Comparison of ENCODE assay signal across 9 cellular contexts in the genomic region with DNA sequence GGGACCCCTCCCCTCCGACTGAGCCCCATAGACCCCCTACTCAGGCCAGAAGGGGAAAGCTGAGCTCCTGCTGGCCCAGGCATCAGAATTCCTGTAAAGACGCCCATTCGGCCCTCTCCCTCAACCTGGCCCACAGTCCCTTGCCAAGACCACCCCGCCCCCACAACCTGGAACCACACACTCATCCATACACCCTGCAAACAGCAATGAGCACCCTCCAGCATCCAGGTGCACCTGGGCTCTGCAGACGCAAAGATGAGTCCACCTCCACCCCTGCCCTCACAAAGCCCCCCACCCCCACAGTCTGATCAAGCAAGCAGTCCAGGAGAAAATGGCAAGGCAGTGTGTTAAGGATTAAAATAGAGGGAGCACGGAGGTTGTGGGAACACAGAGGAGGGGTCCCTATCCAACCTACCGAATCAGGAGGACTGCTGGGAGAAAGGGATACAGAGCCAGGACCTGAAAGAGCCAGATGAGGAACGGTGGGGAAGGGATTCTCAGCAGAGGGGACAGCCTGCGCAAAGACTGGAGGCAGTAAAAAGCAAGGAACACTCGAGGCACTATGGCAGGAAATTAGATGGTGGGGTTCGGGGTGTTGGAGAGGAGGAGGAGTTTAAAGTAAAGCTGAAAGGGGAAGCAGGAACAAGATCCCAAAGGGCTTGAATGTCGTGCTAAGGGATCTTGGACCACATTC.
DNase-seq lines count a peak whose midpoint lies in the region; ATAC-seq and TF ChIP-seq lines count a peak whose summit lies in the region.
"Had no signal": no experiment of that assay in that cellular context is flagged by ENCODE, and none has a peak within 500 bp of the region (broad histone marks: within the 10 kb centered on the region; RNA-seq: fewer than 3 reads in every experiment).

No MANE protein-coding gene starts in this region.

- ATAC-seq in HG03571 (IDR thresholded peaks at IDR 0.05; ENCODE audit: unreplicated experiment) = no peak
- no peak for ATAC-seq in HG03521 (IDR thresholded peaks at IDR 0.05; ENCODE audit: unreplicated experiment)

- no peak overlapping the region for H2AFZ ChIP-seq in neural progenitor cell (replicated peaks)

- TF ChIP-seq CTCF in BJ (IDR thresholded peaks at IDR 0.05; ENCODE audit: insufficient read depth, low read depth, low read length) = no peak
- TF ChIP-seq CTCF in LNCaP clone FGC (IDR thresholded peaks at IDR 0.05; ENCODE audit: control insufficient read depth, extremely low read depth, insufficient read depth) = no peak
- TF ChIP-seq CTCF in choroid plexus epithelial cell (conservative IDR thresholded peaks at IDR 0.05; ENCODE audit: low read depth, low read length) = no peak
- no peak for TF ChIP-seq CTCF in neural progenitor cell (IDR thresholded peaks at IDR 0.05)

- H3K4me1 Mint-ChIP-seq in neural progenitor cell = peaks cover 46% of the 10 kb centered on the region

- H3K4me3 ChIP-seq in BJ (ENCODE audit: low read depth, low read length) (peak overlapping the region; percentile 40), LNCaP clone FGC (ENCODE audit: low read depth, low read length) (peak overlapping the region; percentile 49), choroid plexus epithelial cell (ENCODE audit: low read depth, low read length) (peak overlapping the region; percentile 45), neural progenitor cell (peak overlapping the region; percentile 22)

- H3K36me3 ChIP-seq in BJ (ENCODE audit: control insufficient read depth, insufficient read depth, low read length) (no peaks in the 10 kb centered on the region), neural progenitor cell (no peaks in the 10 kb centered on the region)

- peaks cover 7% of the 10 kb centered on the region for H3F3A ChIP-seq in neural progenitor cell (ENCODE audit: low read depth)

- no peak overlapping the region for H3K27ac ChIP-seq in neural progenitor cell

- no peaks in the 10 kb centered on the region for H3K9me3 ChIP-seq in neural progenitor cell (ENCODE audit: low read depth)

- DNase-seq in BJ (ENCODE audit: low read depth) = no peak
- DNase-seq in LNCaP clone FGC (ENCODE audit: low read depth) = no peak
- no peak for DNase-seq in choroid plexus epithelial cell (ENCODE audit: low read depth)
- no peak for DNase-seq in neural progenitor cell (ENCODE audit: low spot score)
- no peak for DNase-seq in activated CD4-positive, alpha-beta T cell treated with anti-CD3 and anti-CD28 coated beads for 1 hour
- no peak for DNase-seq in NCI-H2107 (lab: John Stamatoyannopoulos, UW)

- H3K79me2 ChIP-seq in neural progenitor cell (ENCODE audit: low read depth) = no peaks in the 10 kb centered on the region

- CTCF ChIA-PET in BJ (lab: Yijun Ruan, JAX) = interaction anchor here (1.9 to 2.3 kb wide), 2 partner anchors 23 to 86 kb away, joined by 7 to 13 read pairs; no protein-coding TSS in a partner anchor

- H3K4me3 Mint-ChIP-seq in neural progenitor cell = peak overlapping the region; percentile 88

- H3K4me1 ChIP-seq in neural progenitor cell = peaks cover 21% of the 10 kb centered on the region

- H3K27me3 ChIP-seq in BJ (ENCODE audit: control insufficient read depth, insufficient read depth, low read length) (peaks cover 1% of the 10 kb centered on the region), neural progenitor cell (peaks cover 17% of the 10 kb centered on the region)

- peaks cover 1% of the 10 kb centered on the region for H3K9me3 Mint-ChIP-seq in neural progenitor cell
- H3K9me3 Mint-ChIP-seq: activated CD4-positive, alpha-beta T cell treated with anti-CD3 and anti-CD28 coated beads, Interleukin-2, amount 10 ng/mL, durations not matched to agents 7 days and 5 days had no signal

- no peak overlapping the region for H3K27ac Mint-ChIP-seq in neural progenitor cell
- H3K27ac Mint-ChIP-seq: activated CD4-positive, alpha-beta T cell treated with anti-CD3 and anti-CD28 coated beads, Interleukin-2, amount 10 ng/mL, durations not matched to agents 7 days and 5 days had no signal

- H3K36me3 Mint-ChIP-seq in neural progenitor cell = no peaks in the 10 kb centered on the region

- peaks cover 11% of the 10 kb centered on the region for H3K27me3 Mint-ChIP-seq in neural progenitor cell (ENCODE audit: insufficient read depth, low read depth)

- no peak overlapping the region for H3K9ac ChIP-seq in neural progenitor cell

- peak overlapping the region; percentile 63 for H3K4me2 ChIP-seq in neural progenitor cell

- no peaks in the 10 kb centered on the region for H4K20me1 ChIP-seq in neural progenitor cell (ENCODE audit: low read depth)

- POLR2A ChIA-PET in BJ (lab: Charles Lee) = no interaction called here
